ENCODE assay signal across 24 cellular contexts in genomic region chr7:85815511-85815910, GRCh38.
"Had no signal": no experiment of that assay in that cellular context is flagged by ENCODE, and none has a peak within 500 bp of the region (broad histone marks: within the 10 kb centered on the region; RNA-seq: fewer than 3 reads in every experiment).

No MANE protein-coding gene starts in this region.

- ATAC-seq: psoas muscle; right cardiac atrium; right lobe of liver; stimulated activated effector memory CD8-positive, alpha-beta T cell treated with anti-CD3 and anti-CD28 coated beads, Interleukin-12 subunit alpha, Interleukin-12 subunit beta, amount 100 ng/mL, for 72 hours; stimulated activated naive B cell treated with anti-CD40 and anti-IgM and Interleukin-4, amounts not matched to agents 10 μg/mL and 1 μg/mL and 100 μg/mL, for 72 hours had no signal

- H3K9me3 ChIP-seq: ovary, psoas muscle, right lobe of liver, sigmoid colon, stomach, thoracic aorta, thyroid gland, tibial nerve, upper lobe of left lung, vagina had no signal

- H3K4me2 ChIP-seq: neural progenitor cell had no signal

- DNase-seq: occipital lobe; ovary; posterior cingulate gyrus; psoas muscle; right cardiac atrium; right lobe of liver; sigmoid colon; small intestine; stimulated activated CD4-positive, alpha-beta T cell treated with anti-CD3 and anti-CD28 coated beads, Interleukin-15, amount 100 ng/mL, for 24 hours; stimulated activated CD4-positive, alpha-beta T cell treated with anti-CD3 and anti-CD28 coated beads, Interleukin-2, amount 100 ng/mL, for 24 hours; stimulated activated CD4-positive, alpha-beta T cell treated with anti-CD3 and anti-CD28 coated beads, Interleukin-2, amount 100 ng/mL, for 48 hours; stimulated activated CD4-positive, alpha-beta T cell treated with anti-CD3 and anti-CD28 coated beads, Interleukin-4, amount 100 ng/mL, for 24 hours; stimulated activated naive B cell treated with anti-CD40 and anti-IgM and Interleukin-4, amounts not matched to agents 10 μg/mL and 1 μg/mL and 100 μg/mL, for 72 hours; stimulated activated naive CD4-positive, alpha-beta T cell treated with Interleukin-2 at 50 U/mL for 16 hours; stomach; thyroid gland; trophoblast cell; upper lobe of left lung had no signal

- H3K27me3 ChIP-seq: neural progenitor cell, ovary, right lobe of liver, sigmoid colon, stomach, thyroid gland, tibial nerve, upper lobe of left lung, vagina had no signal

- H3K4me3 ChIP-seq: neural progenitor cell, ovary, psoas muscle, right lobe of liver, sigmoid colon, stomach, thoracic aorta, thyroid gland, tibial nerve, upper lobe of left lung, vagina had no signal

- H2AFZ ChIP-seq: parathyroid adenoma had no signal

- H3K36me3 ChIP-seq: neural progenitor cell, ovary, right lobe of liver, sigmoid colon, stomach, thoracic aorta, thyroid gland, tibial nerve, upper lobe of left lung, vagina had no signal

- H3K9ac ChIP-seq: neural progenitor cell, parathyroid adenoma had no signal

- H3K27ac ChIP-seq: neural progenitor cell, ovary, parathyroid adenoma, psoas muscle, right lobe of liver, sigmoid colon, stomach, thoracic aorta, thyroid gland, tibial nerve, upper lobe of left lung, vagina had no signal

- H3K4me1 ChIP-seq: neural progenitor cell, parathyroid adenoma, psoas muscle, right lobe of liver, sigmoid colon, stomach, thyroid gland, tibial nerve, upper lobe of left lung, vagina had no signal

- H3K79me2 ChIP-seq: parathyroid adenoma had no signal
